2 cellular contexts compared by ENCODE assay signal in the genomic region with DNA sequence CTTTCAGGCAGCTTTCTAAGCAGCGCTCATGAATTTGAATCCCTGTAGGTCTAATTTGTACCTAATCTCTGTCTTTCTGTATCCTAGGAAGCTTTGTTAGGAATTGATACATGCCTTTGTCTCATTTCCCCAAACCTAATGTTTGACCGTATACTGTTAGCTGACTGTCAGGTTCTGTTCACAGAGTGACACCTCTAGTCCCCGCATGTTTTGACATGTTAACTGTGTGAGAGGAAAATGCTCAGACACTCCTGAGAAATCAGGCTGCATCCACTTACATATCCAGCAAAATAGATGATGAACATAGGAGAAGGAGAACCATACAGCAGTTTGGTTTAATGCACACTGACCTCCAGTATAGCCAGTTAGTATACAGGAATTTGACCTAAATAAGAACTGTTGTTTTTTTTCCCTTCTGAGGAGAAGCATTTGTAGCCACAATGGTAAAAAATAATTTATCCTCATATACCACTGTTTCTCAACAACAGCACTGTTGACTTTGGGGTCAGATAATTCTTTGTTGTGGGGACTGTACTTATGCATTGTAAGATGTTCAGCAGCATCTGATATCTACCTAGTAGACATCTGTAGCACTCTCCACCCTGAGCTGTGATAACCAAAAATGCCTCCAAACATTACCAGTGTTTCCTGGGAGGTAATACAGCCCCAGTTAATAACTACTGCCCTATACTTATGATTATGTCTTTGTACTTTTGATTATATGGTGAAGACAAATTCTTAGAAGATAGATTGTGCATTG.
TF ChIP-seq lines count a peak whose summit lies in the region.

No MANE protein-coding gene starts in this region.

TF ChIP-seq in SK-N-SH, 30 proteins besides CTCF, POLR2A, EP300 and RAD21 (continued from another document):
- TF ChIP-seq SIN3A (IDR thresholded peaks at IDR 0.05; ENCODE audit: borderline replicate concordance, low read depth, low read length): no peak
- TF ChIP-seq FOXM1 (IDR thresholded peaks at IDR 0.05; ENCODE audit: low read depth): no peak

TF ChIP-seq in K562, 482 proteins besides CTCF, POLR2A, EP300 and RAD21:
- TF ChIP-seq, protein P1, sequence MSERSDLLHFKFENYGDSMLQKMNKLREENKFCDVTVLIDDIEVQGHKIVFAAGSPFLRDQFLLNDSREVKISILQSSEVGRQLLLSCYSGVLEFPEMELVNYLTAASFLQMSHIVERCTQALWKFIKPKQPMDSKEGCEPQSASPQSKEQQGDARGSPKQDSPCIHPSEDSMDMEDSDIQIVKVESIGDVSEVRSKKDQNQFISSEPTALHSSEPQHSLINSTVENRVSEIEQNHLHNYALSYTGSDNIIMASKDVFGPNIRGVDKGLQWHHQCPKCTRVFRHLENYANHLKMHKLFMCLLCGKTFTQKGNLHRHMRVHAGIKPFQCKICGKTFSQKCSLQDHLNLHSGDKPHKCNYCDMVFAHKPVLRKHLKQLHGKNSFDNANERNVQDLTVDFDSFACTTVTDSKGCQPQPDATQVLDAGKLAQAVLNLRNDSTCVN (CRISPR knock-in tag; IDR thresholded peaks at IDR 0.05): no peak
- TF ChIP-seq TCF3 (CRISPR knock-in tag; IDR thresholded peaks at IDR 0.05) (no peak), CBFA2T2 (conservative IDR thresholded peaks at IDR 0.05) (0 out of 2 replicates have a peak, but pooled peaks have one; percentile 7), CBFA2T3 (IDR thresholded peaks at IDR 0.05) (peak; percentile 22; the same call in 1 of the 2 replicates), SOX6 (IDR thresholded peaks at IDR 0.05) (peak; percentile 49; the same call in 1 of the 2 replicates)
